ENCODE assay signal across 27 cellular contexts in genomic region chr2:151907286-151907932, GRCh38.
DNase-seq lines count a peak whose midpoint lies in the region; ATAC-seq, FAIRE-seq and TF ChIP-seq lines count a peak whose summit lies in the region.
"Had no signal": no experiment of that assay in that cellular context is flagged by ENCODE, and none has a peak within 500 bp of the region (broad histone marks: within the 10 kb centered on the region; RNA-seq: fewer than 3 reads in every experiment).

No MANE protein-coding gene starts in this region.

- TF ChIP-seq CTCF in nephron progenitor cell (IDR thresholded peaks at IDR 0.05) (no peak), thoracic aorta (IDR thresholded peaks at IDR 0.05) (no peak)

- H3K4me1 ChIP-seq in HUES48 (ENCODE audit: control insufficient read depth, insufficient read depth, low read length) (peaks cover 10% of the 10 kb centered on the region; the same call in 1 of the 2 replicates), thoracic aorta (ENCODE audit: control insufficient read depth in 1 of 2, low read depth in 2 of 2) (peaks cover 18 to 44% of the 10 kb centered on the region in 2 donors)
- H3K4me1 ChIP-seq: body of pancreas had no signal

- FAIRE-seq in GM19239 (lab: Jason Lieb, UNC) = no peak
- FAIRE-seq: D721Med had no signal

- peak overlapping the region; percentile 75 for H3K27ac Mint-ChIP-seq in dendritic cell treated with granulocyte-macrophage colony-stimulating factor and Interleukin-4, amounts not matched to agents 40 ng/mL and 50 ng/mL, for 4 days
- peak overlapping the region; percentile 95 for H3K27ac Mint-ChIP-seq in nephron progenitor cell
- H3K27ac Mint-ChIP-seq: effector memory CD8-positive, alpha-beta T cell; type B pancreatic cell had no signal

- H3K27ac ChIP-seq in HUES48 (ENCODE audit: low read depth, low read length) (peak overlapping the region; percentile 39), thoracic aorta (peak overlapping the region; percentile 14 to 38)
- H3K27ac ChIP-seq: body of pancreas, C4-2B, GM23248, PC-9 had no signal

- H3K9ac ChIP-seq in HUES48 (ENCODE audit: low read depth, low read length) = no peak overlapping the region
- H3K9ac ChIP-seq: GM23248 had no signal

- intact Hi-C loops in dendritic cell treated with granulocyte-macrophage colony-stimulating factor and Interleukin-4, amounts not matched to agents 40 ng/mL and 50 ng/mL, for 4 days (cut with micrococcal nuclease) = no loop called here

- no peak overlapping the region for H3K4me3 ChIP-seq in HUES48 (ENCODE audit: low read depth, low read length)
- H3K4me3 ChIP-seq in thoracic aorta = no peak overlapping the region
- H3K4me3 ChIP-seq: body of pancreas, GM23248, PC-9, spleen had no signal

- H3K36me3 Mint-ChIP-seq in dendritic cell treated with granulocyte-macrophage colony-stimulating factor and Interleukin-4, amounts not matched to agents 40 ng/mL and 50 ng/mL, for 4 days (ENCODE audit: low read depth) = no peaks in the 10 kb centered on the region
- peaks cover 5% of the 10 kb centered on the region for H3K36me3 Mint-ChIP-seq in nephron progenitor cell (ENCODE audit: low read depth)
- H3K36me3 Mint-ChIP-seq: type B pancreatic cell had no signal

- H3K27me3 Mint-ChIP-seq in dendritic cell treated with granulocyte-macrophage colony-stimulating factor and Interleukin-4, amounts not matched to agents 40 ng/mL and 50 ng/mL, for 4 days = no peaks in the 10 kb centered on the region
- no peaks in the 10 kb centered on the region for H3K27me3 Mint-ChIP-seq in nephron progenitor cell (ENCODE audit: low read depth, poor library complexity)

- no peak overlapping the region for H3K4me3 Mint-ChIP-seq in dendritic cell treated with granulocyte-macrophage colony-stimulating factor and Interleukin-4, amounts not matched to agents 40 ng/mL and 50 ng/mL, for 4 days
- H3K4me3 Mint-ChIP-seq in nephron progenitor cell = no peak overlapping the region
- H3K4me3 Mint-ChIP-seq: effector memory CD8-positive, alpha-beta T cell; type B pancreatic cell had no signal

- DNase-seq in nephron progenitor cell = no peak
- no peak for DNase-seq in thoracic aorta (ENCODE audit: low spot score)
- DNase-seq in GM19239 (ENCODE audit: insufficient read length, low spot score) = no peak
- no peak for DNase-seq in NCI-H146 treated with DMSO at 0.1 percent for 48 hours (lab: John Stamatoyannopoulos, UW; ENCODE audit: unreplicated experiment)
- no peak for DNase-seq in NCI-H2029 (lab: John Stamatoyannopoulos, UW)
- DNase-seq: activated CD4-positive, alpha-beta T cell treated with anti-CD3 and anti-CD28 coated beads for 4 hours; activated T-cell treated with anti-CD3 and anti-CD28 coated beads, Interleukin-2, amount 50 U/mL, for 48 hours; body of pancreas; effector memory CD8-positive, alpha-beta T cell; foreskin fibroblast; GM23248; IMR-90; left cardiac atrium; NCI-H1092; NCI-H1930; NCI-H524 treated with DMSO at 0.1 percent for 48 hours; NK-92 treated with Interleukin-12 subunit alpha and Interleukin-12 subunit beta, amount 100 ng/mL, for 24 hours; PC-9; Right ventricle myocardium superior; spleen; T-helper 2 cell had no signal

- no peak for ATAC-seq in thoracic aorta (ENCODE audit: insufficient number of reproducible peaks, low FRiP score, low read depth)
- ATAC-seq: body of pancreas; effector memory CD8-positive, alpha-beta T cell; esophagus mucosa had no signal

- H3K9me3 ChIP-seq in HUES48 (ENCODE audit: control insufficient read depth, insufficient read depth, low read length) (no peaks in the 10 kb centered on the region), thoracic aorta (no peaks in the 10 kb centered on the region)
- H3K9me3 ChIP-seq: body of pancreas, spleen had no signal

- no peaks in the 10 kb centered on the region for H3K36me3 ChIP-seq in HUES48 (ENCODE audit: control insufficient read depth, insufficient read depth, low read length)
- H3K36me3 ChIP-seq in thoracic aorta = no peaks in the 10 kb centered on the region
- H3K36me3 ChIP-seq: spleen had no signal

- H3K4me1 Mint-ChIP-seq in dendritic cell treated with granulocyte-macrophage colony-stimulating factor and Interleukin-4, amounts not matched to agents 40 ng/mL and 50 ng/mL, for 4 days (ENCODE audit: low read depth) = peaks cover 66% of the 10 kb centered on the region
- H3K4me1 Mint-ChIP-seq in nephron progenitor cell = peaks cover 25% of the 10 kb centered on the region

- H3K9me3 Mint-ChIP-seq in dendritic cell treated with granulocyte-macrophage colony-stimulating factor and Interleukin-4, amounts not matched to agents 40 ng/mL and 50 ng/mL, for 4 days = no peaks in the 10 kb centered on the region
- peaks cover 24% of the 10 kb centered on the region for H3K9me3 Mint-ChIP-seq in nephron progenitor cell
- H3K9me3 Mint-ChIP-seq: effector memory CD8-positive, alpha-beta T cell; type B pancreatic cell had no signal

- H3K27me3 ChIP-seq in HUES48 (ENCODE audit: control insufficient read depth, insufficient read depth, low read length) (no peaks in the 10 kb centered on the region), thoracic aorta (replicated peaks; ENCODE audit: insufficient read depth) (no peaks in the 10 kb centered on the region)
- H3K27me3 ChIP-seq: body of pancreas, spleen had no signal
